ENCODE assay signal across 18 cellular contexts in genomic region chr20:59435496-59435895, GRCh38.
DNase-seq lines count a peak whose midpoint lies in the region; ATAC-seq and TF ChIP-seq lines count a peak whose summit lies in the region.
"Had no signal": no experiment of that assay in that cellular context is flagged by ENCODE, and none has a peak within 500 bp of the region (broad histone marks: within the 10 kb centered on the region; RNA-seq: fewer than 3 reads in every experiment).

No MANE protein-coding gene starts in this region.

- H4K5ac ChIP-seq in H9 (ENCODE audit: insufficient read length, low read depth, low read length) = no peak overlapping the region

- H3K27ac Mint-ChIP-seq in type B pancreatic cell (peak overlapping the region; percentile 34), H9 (no peak overlapping the region)
- H3K27ac Mint-ChIP-seq: GM23338; HFFc6; T-helper 1 cell treated with Interleukin-12 subunit alpha and Interleukin-12 subunit beta and Interleukin-4 antibody, amounts not matched to agents 30 μg/mL and 1 μg/mL, for 36 hours had no signal

- no peak overlapping the region for H2AFZ ChIP-seq in H9 (ENCODE audit: low read length)
- H2AFZ ChIP-seq: GM23338 had no signal

- no peak overlapping the region for H4K91ac ChIP-seq in H9 (ENCODE audit: insufficient read length, low read depth, low read length)

- H3K4me2 ChIP-seq in H9 (ENCODE audit: insufficient read depth, insufficient read length, low read length) = no peak overlapping the region
- H3K4me2 ChIP-seq: BLaER1 treated with 17β-estradiol and CSF1 and Interleukin-3, amounts not matched to agents 10 nM and 100 nM; GM23338 had no signal

- DNase-seq in NCI-H146 (lab: John Stamatoyannopoulos, UW) (peak; percentile 48), NCI-H146 treated with DMSO at 0.1 percent for 48 hours (lab: John Stamatoyannopoulos, UW; ENCODE audit: unreplicated experiment) (no peak), NCI-H1417 (lab: John Stamatoyannopoulos, UW) (peak in 2 of 3 experiments; percentile 94 to 98), RWPE2 (ENCODE audit: low spot score) (no peak), type B pancreatic cell (ENCODE audit: extremely low spot score, unreplicated experiment) (no peak), NCI-H526 (lab: John Stamatoyannopoulos, UW) (no peak), H9 (no peak), HPDE6-E6E7 (ENCODE audit: extremely low spot score) (no peak)
- DNase-seq: 8988T, DMS79 treated with DMSO at 0.1 percent for 48 hours, GDM1, HFFc6, KBM-7, NCI-H187 treated with DMSO at 0.1 percent for 48 hours had no signal

- no peaks in the 10 kb centered on the region for H3K36me3 ChIP-seq in RWPE2 (ENCODE audit: low read depth)
- H3K36me3 ChIP-seq: BLaER1 treated with 17β-estradiol and CSF1 and Interleukin-3, amounts not matched to agents 10 nM and 100 nM had no signal

- H3K27me3 ChIP-seq in RWPE2 (ENCODE audit: insufficient read depth, poor library complexity, severe bottlenecking) (no peaks in the 10 kb centered on the region), H9 (ENCODE audit: insufficient read depth, low read length) (no peaks in the 10 kb centered on the region)
- H3K27me3 ChIP-seq: BLaER1 treated with 17β-estradiol and CSF1 and Interleukin-3, amounts not matched to agents 10 nM and 100 nM had no signal

- no peak overlapping the region for H2BK15ac ChIP-seq in H9 (ENCODE audit: low read depth, low read length)

- H3K9me3 ChIP-seq in RWPE2 (ENCODE audit: severe bottlenecking) = no peaks in the 10 kb centered on the region
- no peaks in the 10 kb centered on the region for H3K9me3 ChIP-seq in H9 (ENCODE audit: control insufficient read depth, low read depth, low read length)
- H3K9me3 ChIP-seq: BLaER1 treated with 17β-estradiol and CSF1 and Interleukin-3, amounts not matched to agents 10 nM and 100 nM had no signal

- no peak for TF ChIP-seq CTCF in RWPE2 (IDR thresholded peaks at IDR 0.05; ENCODE audit: poor library complexity, severe bottlenecking)
- TF ChIP-seq CTCF in type B pancreatic cell (conservative IDR thresholded peaks at IDR 0.05) = no peak
- TF ChIP-seq CTCF in H9 (conservative IDR thresholded peaks at IDR 0.05) = no peak

- H3K23ac ChIP-seq in H9 (ENCODE audit: insufficient read length, low read depth, low read length) = no peak overlapping the region

- no peak overlapping the region for H2BK20ac ChIP-seq in H9 (ENCODE audit: low read depth, low read length, poor library complexity, severe bottlenecking)

- H4K8ac ChIP-seq in H9 (replicated peaks; ENCODE audit: insufficient read length, low read depth, low read length) = no peak overlapping the region

- no peak overlapping the region for H3K14ac ChIP-seq in H9 (ENCODE audit: insufficient read depth, low read length)

- no peak overlapping the region for H2AK5ac ChIP-seq in H9 (ENCODE audit: insufficient read length, low read length)

- no peak overlapping the region for H3K4me3 ChIP-seq in RWPE2 (ENCODE audit: severe bottlenecking)
- H3K4me3 ChIP-seq: BLaER1 treated with 17β-estradiol and CSF1 and Interleukin-3, amounts not matched to agents 10 nM and 100 nM; GM23338 had no signal

- H3K27me3 Mint-ChIP-seq in type B pancreatic cell (peaks cover 6% of the 10 kb centered on the region), H9 (ENCODE audit: low read depth) (no peaks in the 10 kb centered on the region; the same call in 1 of the 2 replicates)

- H3K4me3 Mint-ChIP-seq in type B pancreatic cell (peak overlapping the region; percentile 43), H9 (no peak overlapping the region)
- H3K4me3 Mint-ChIP-seq: GM23338; HFFc6; T-helper 1 cell treated with Interleukin-12 subunit alpha and Interleukin-12 subunit beta and Interleukin-4 antibody, amounts not matched to agents 30 μg/mL and 1 μg/mL, for 36 hours had no signal

- WGBS in H9 (ENCODE audit: extremely low coverage, insufficient read length, low lambda C conversion rate) = no CpG with 5 or more reads among the region's 8 CpGs

- no peaks in the 10 kb centered on the region for H4K20me1 ChIP-seq in H9 (ENCODE audit: control insufficient read depth, insufficient read depth, insufficient read length)
- H4K20me1 ChIP-seq: BLaER1 treated with 17β-estradiol and CSF1 and Interleukin-3, amounts not matched to agents 10 nM and 100 nM had no signal

- no peak overlapping the region for H3K4ac ChIP-seq in H9 (ENCODE audit: low read depth, low read length)

- H3K4me1 Mint-ChIP-seq in type B pancreatic cell (ENCODE audit: unreplicated experiment) (peaks cover 34% of the 10 kb centered on the region), H9 (peaks cover 2 to 6% of the 10 kb centered on the region in 2 experiments; a peak in 3 of 4 replicates)

- H3K79me2 ChIP-seq in H9 (ENCODE audit: insufficient read depth, low read length) = no peaks in the 10 kb centered on the region

- H3K23me2 ChIP-seq in H9 (ENCODE audit: insufficient read length, low read depth, low read length, poor library complexity, severe bottlenecking) = peaks cover 3% of the 10 kb centered on the region

- H3K18ac ChIP-seq in H9 (ENCODE audit: insufficient read length, low read depth, low read length) = no peak overlapping the region

- H2BK12ac ChIP-seq in H9 (ENCODE audit: insufficient read length, low read depth, low read length) = no peak overlapping the region

- H2BK120ac ChIP-seq in H9 (ENCODE audit: low read depth, low read length, poor library complexity, severe bottlenecking) = no peak overlapping the region

- no peak overlapping the region for H3K9ac ChIP-seq in H9 (ENCODE audit: extremely low read depth, insufficient read length, low read length)
- H3K9ac ChIP-seq: BLaER1 treated with 17β-estradiol and CSF1 and Interleukin-3, amounts not matched to agents 10 nM and 100 nM had no signal

- no peaks in the 10 kb centered on the region for H3K9me3 Mint-ChIP-seq in type B pancreatic cell
- no peaks in the 10 kb centered on the region for H3K9me3 Mint-ChIP-seq in H9
- H3K9me3 Mint-ChIP-seq: GM23338; T-helper 1 cell treated with Interleukin-12 subunit alpha and Interleukin-12 subunit beta and Interleukin-4 antibody, amounts not matched to agents 30 μg/mL and 1 μg/mL, for 36 hours had no signal

- H3K56ac ChIP-seq in H9 (ENCODE audit: insufficient read length, low read depth, low read length) = no peak overlapping the region

- H3T11ph ChIP-seq in H9 (ENCODE audit: low read length) = no peak overlapping the region

- no peak overlapping the region for H2BK5ac ChIP-seq in H9 (ENCODE audit: insufficient read length, low read length)

- H3K4me1 ChIP-seq in RWPE2 (ENCODE audit: insufficient read depth, poor library complexity, severe bottlenecking) (peaks cover 3% of the 10 kb centered on the region), H9 (ENCODE audit: insufficient read depth, low read length) (no peaks in the 10 kb centered on the region)
- H3K4me1 ChIP-seq: BLaER1 treated with 17β-estradiol and CSF1 and Interleukin-3, amounts not matched to agents 10 nM and 100 nM had no signal

- H3K79me1 ChIP-seq in H9 (ENCODE audit: insufficient read depth, low read depth, low read length, poor library complexity, severe bottlenecking) = no peaks in the 10 kb centered on the region

- H3K36me3 Mint-ChIP-seq in type B pancreatic cell (no peaks in the 10 kb centered on the region), H9 (ENCODE audit: insufficient read depth in 1 of 3, low read depth in 3 of 3) (no peaks in the 10 kb centered on the region)

- no peak for ATAC-seq in RWPE2 (ENCODE audit: low read depth)
- ATAC-seq: GM23338, Right ventricle myocardium inferior had no signal

- peak overlapping the region; percentile 11 for H3K27ac ChIP-seq in RWPE2 (ENCODE audit: poor library complexity, severe bottlenecking)
- H3K27ac ChIP-seq in H9 (ENCODE audit: insufficient read length, low read depth, low read length) = no peak overlapping the region
- H3K27ac ChIP-seq: BLaER1 treated with 17β-estradiol and CSF1 and Interleukin-3, amounts not matched to agents 10 nM and 100 nM had no signal

Comparison
In these comparisons a context has a peak if more than half of its experiments do, and no peak if none do; other contexts are left out.
1. DNase-seq: peak in NCI-H146 (single experiment) and NCI-H1417 (2 of 3); none in NCI-H146 treated with DMSO at 0.1 percent for 48 hours (single experiment), RWPE2 (single experiment), type B pancreatic cell (single experiment), NCI-H526 (0 of 2), H9 (single experiment) and HPDE6-E6E7 (single experiment).